Comparison of ENCODE assay signal across 12 cellular contexts in the genomic region with DNA sequence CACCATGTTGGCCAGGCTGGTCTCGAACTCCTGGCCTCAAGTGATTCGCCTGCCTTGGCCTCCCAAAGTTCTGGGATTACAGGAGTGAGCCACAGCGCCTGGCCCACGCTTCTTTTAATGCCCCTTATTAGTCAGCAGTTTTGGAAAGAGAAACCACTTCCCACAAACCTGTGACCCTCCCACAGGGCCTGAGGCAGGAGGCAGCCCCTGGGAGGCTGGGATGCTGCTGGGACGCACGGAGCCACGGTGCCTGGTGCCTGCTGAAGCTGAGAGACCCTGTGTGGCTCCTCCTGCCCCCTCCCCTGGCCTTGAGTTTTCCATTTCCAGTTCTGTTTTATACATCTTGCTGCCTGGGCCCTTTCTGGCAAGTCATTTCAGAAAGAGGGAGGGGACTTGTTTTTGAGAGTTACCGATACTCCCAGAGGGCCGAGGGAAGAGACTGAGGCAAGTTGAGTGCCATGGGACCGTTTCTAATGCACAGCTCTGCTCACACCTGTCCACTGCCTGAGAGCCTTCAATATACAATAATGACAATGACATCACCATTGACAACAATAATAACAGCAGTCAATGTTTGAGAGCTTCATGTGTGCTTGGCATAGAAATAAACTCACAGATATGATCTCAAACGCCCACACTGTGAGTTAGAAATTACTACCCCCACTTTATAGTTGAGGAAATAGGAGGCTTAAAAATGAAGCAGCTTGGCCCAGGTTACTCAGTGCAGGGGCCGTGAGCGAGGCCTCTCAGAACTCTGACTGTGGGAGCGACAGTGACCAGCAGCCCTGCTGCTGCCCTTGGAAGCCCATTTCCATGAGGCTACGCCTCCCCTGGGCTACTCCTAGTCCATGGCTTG.
DNase-seq lines count a peak whose midpoint lies in the region; ATAC-seq and TF ChIP-seq lines count a peak whose summit lies in the region.
"Had no signal": no experiment of that assay in that cellular context is flagged by ENCODE, and none has a peak within 500 bp of the region (broad histone marks: within the 10 kb centered on the region; RNA-seq: fewer than 3 reads in every experiment).

No MANE protein-coding gene starts in this region.

- H3K9me3 Mint-ChIP-seq in activated naive CD8-positive, alpha-beta T cell treated with anti-CD3 and anti-CD28 coated beads, Interleukin-2, amount 50 U/mL, for 24 hours: no peaks in the 10 kb centered on the region
- no peaks in the 10 kb centered on the region for H3K9me3 Mint-ChIP-seq in activated naive CD8-positive, alpha-beta T cell treated with anti-CD3 and anti-CD28 coated beads for 36 hours
- H3K9me3 Mint-ChIP-seq in T-helper 2 cell treated with Interferon-gamma antibody and Interleukin-4, amounts not matched to agents 5 μg/mL and 100 μg/mL, for 36 hours: no peaks in the 10 kb centered on the region
- H3K9me3 Mint-ChIP-seq: memory B cell had no signal

- ATAC-seq in activated naive CD8-positive, alpha-beta T cell treated with anti-CD3 and anti-CD28 coated beads, Interleukin-2, amount 50 U/mL, for 24 hours: peak; percentile 77
- ATAC-seq in HG02678 (IDR thresholded peaks at IDR 0.05; ENCODE audit: unreplicated experiment): peak; percentile 62
- no peak for ATAC-seq in heart right ventricle

- TF ChIP-seq POLR2A in sigmoid colon (IDR thresholded peaks at IDR 0.05): no peak

- H3K36me3 Mint-ChIP-seq in activated naive CD8-positive, alpha-beta T cell treated with anti-CD3 and anti-CD28 coated beads, Interleukin-2, amount 50 U/mL, for 24 hours (ENCODE audit: low read depth): no peaks in the 10 kb centered on the region
- no peaks in the 10 kb centered on the region for H3K36me3 Mint-ChIP-seq in activated naive CD8-positive, alpha-beta T cell treated with anti-CD3 and anti-CD28 coated beads for 36 hours
- H3K36me3 Mint-ChIP-seq in T-helper 2 cell treated with Interferon-gamma antibody and Interleukin-4, amounts not matched to agents 5 μg/mL and 100 μg/mL, for 36 hours (ENCODE audit: low read depth): no peaks in the 10 kb centered on the region
- H3K36me3 Mint-ChIP-seq: memory B cell had no signal

- no peak overlapping the region for H3K4me3 Mint-ChIP-seq in activated naive CD8-positive, alpha-beta T cell treated with anti-CD3 and anti-CD28 coated beads, Interleukin-2, amount 50 U/mL, for 24 hours
- no peak overlapping the region for H3K4me3 Mint-ChIP-seq in activated naive CD8-positive, alpha-beta T cell treated with anti-CD3 and anti-CD28 coated beads for 36 hours
- no peak overlapping the region for H3K4me3 Mint-ChIP-seq in T-helper 2 cell treated with Interferon-gamma antibody and Interleukin-4, amounts not matched to agents 5 μg/mL and 100 μg/mL, for 36 hours
- H3K4me3 Mint-ChIP-seq: memory B cell had no signal

- intact Hi-C loops in sigmoid colon (cut with DNase I): no loop called here
- intact Hi-C loops in heart right ventricle (cut with DNase I): no loop called here

- no peaks in the 10 kb centered on the region for H3K9me3 ChIP-seq in sigmoid colon
- peaks cover 0 to 7% (median 0%) of the 10 kb centered on the region in 11 donors for H3K9me3 ChIP-seq in heart right ventricle

- H3K27me3 Mint-ChIP-seq in activated naive CD8-positive, alpha-beta T cell treated with anti-CD3 and anti-CD28 coated beads, Interleukin-2, amount 50 U/mL, for 24 hours: no peaks in the 10 kb centered on the region
- H3K27me3 Mint-ChIP-seq in activated naive CD8-positive, alpha-beta T cell treated with anti-CD3 and anti-CD28 coated beads for 36 hours: no peaks in the 10 kb centered on the region
- H3K27me3 Mint-ChIP-seq in T-helper 2 cell treated with Interferon-gamma antibody and Interleukin-4, amounts not matched to agents 5 μg/mL and 100 μg/mL, for 36 hours (ENCODE audit: low read depth): no peaks in the 10 kb centered on the region
- H3K27me3 Mint-ChIP-seq: progenitor cell of endocrine pancreas had no signal

- no peak for TF ChIP-seq EP300 in sigmoid colon (IDR thresholded peaks at IDR 0.05)

- no peak overlapping the region for H3K27ac ChIP-seq in sigmoid colon
- H3K27ac ChIP-seq in heart right ventricle: no peak overlapping the region
- no peak overlapping the region for H3K27ac ChIP-seq in caudate nucleus (ENCODE audit: low read depth, low read length)

- 76 to 81% methylated on average over 15 of the region's 15 CpGs for WGBS in sigmoid colon, 2 donors
- 86 to 88% methylated on average over 15 of the region's 15 CpGs for WGBS in heart right ventricle, 2 donors

- H3K27ac Mint-ChIP-seq in activated naive CD8-positive, alpha-beta T cell treated with anti-CD3 and anti-CD28 coated beads, Interleukin-2, amount 50 U/mL, for 24 hours: peak overlapping the region; percentile 78
- no peak overlapping the region for H3K27ac Mint-ChIP-seq in activated naive CD8-positive, alpha-beta T cell treated with anti-CD3 and anti-CD28 coated beads for 36 hours
- peak overlapping the region; percentile 82 for H3K27ac Mint-ChIP-seq in T-helper 2 cell treated with Interferon-gamma antibody and Interleukin-4, amounts not matched to agents 5 μg/mL and 100 μg/mL, for 36 hours
- H3K27ac Mint-ChIP-seq: memory B cell had no signal

- peaks cover 51% of the 10 kb centered on the region for H3K4me1 Mint-ChIP-seq in activated naive CD8-positive, alpha-beta T cell treated with anti-CD3 and anti-CD28 coated beads, Interleukin-2, amount 50 U/mL, for 24 hours
- peaks cover 8% of the 10 kb centered on the region for H3K4me1 Mint-ChIP-seq in activated naive CD8-positive, alpha-beta T cell treated with anti-CD3 and anti-CD28 coated beads for 36 hours
- peaks cover 33% of the 10 kb centered on the region for H3K4me1 Mint-ChIP-seq in T-helper 2 cell treated with Interferon-gamma antibody and Interleukin-4, amounts not matched to agents 5 μg/mL and 100 μg/mL, for 36 hours (ENCODE audit: low read depth)

- H3K36me3 ChIP-seq in sigmoid colon: no peaks in the 10 kb centered on the region
- no peaks in the 10 kb centered on the region for H3K36me3 ChIP-seq in heart right ventricle

- H3K27me3 ChIP-seq in sigmoid colon (no peaks in the 10 kb centered on the region), heart right ventricle (no peaks in the 10 kb centered on the region)

- no peak overlapping the region for H3K4me3 ChIP-seq in sigmoid colon
- H3K4me3 ChIP-seq in heart right ventricle: no peak overlapping the region

- TF ChIP-seq CTCF in sigmoid colon (IDR thresholded peaks at IDR 0.05) (no peak), heart right ventricle (IDR thresholded peaks at IDR 0.05) (no peak)

- H3K4me1 ChIP-seq in sigmoid colon (no peaks in the 10 kb centered on the region), heart right ventricle (peaks cover 0 to 8% (median 0%) of the 10 kb centered on the region in 9 donors)

- peak; percentile 8 for DNase-seq in activated naive CD8-positive, alpha-beta T cell treated with anti-CD3 and anti-CD28 coated beads, Interleukin-2, amount 50 U/mL, for 24 hours
- no peak for DNase-seq in activated naive CD8-positive, alpha-beta T cell treated with anti-CD3 and anti-CD28 coated beads for 36 hours
- DNase-seq in T-helper 2 cell treated with Interferon-gamma antibody and Interleukin-4, amounts not matched to agents 5 μg/mL and 100 μg/mL, for 36 hours (ENCODE audit: low spot score): peak; percentile 70
- DNase-seq in stimulated activated naive CD4-positive, alpha-beta T cell treated with Interleukin-2 at 50 U/mL for 16 hours (lab: John Stamatoyannopoulos, UW): peak; percentile 21
- DNase-seq in sigmoid colon (no peak), heart right ventricle (no peak), caudate nucleus (lab: John Stamatoyannopoulos, UW) (no peak)
- DNase-seq: effector CD4-positive, alpha-beta T cell; T1000 had no signal

Comparison
In these comparisons a context has a peak if more than half of its experiments do, and no peak if none do; other contexts are left out.
1. DNase-seq: peak in activated naive CD8-positive, alpha-beta T cell treated with anti-CD3 and anti-CD28 coated beads, Interleukin-2, amount 50 U/mL, for 24 hours (single experiment), T-helper 2 cell treated with Interferon-gamma antibody and Interleukin-4, amounts not matched to agents 5 μg/mL and 100 μg/mL, for 36 hours (single experiment) and stimulated activated naive CD4-positive, alpha-beta T cell treated with Interleukin-2 at 50 U/mL for 16 hours (single experiment); none in activated naive CD8-positive, alpha-beta T cell treated with anti-CD3 and anti-CD28 coated beads for 36 hours (single experiment), sigmoid colon (single experiment), heart right ventricle (0 of 2) and caudate nucleus (0 of 61).
2. ATAC-seq: peak in activated naive CD8-positive, alpha-beta T cell treated with anti-CD3 and anti-CD28 coated beads, Interleukin-2, amount 50 U/mL, for 24 hours (single experiment) and HG02678 (single experiment); none in heart right ventricle (0 of 8).